1 cellular context compared by ENCODE assay signal in genomic region chr9:73270967-73271722, GRCh38.
TF ChIP-seq lines count a peak whose summit lies in the region.

No MANE protein-coding gene starts in this region.

TF ChIP-seq in HepG2, 621 proteins besides CTCF, POLR2A, EP300 and RAD21 (continued from another document and continues in another):
- peak; percentile 66; the same call in 1 of the 2 replicates for TF ChIP-seq ETV5 (CRISPR knock-in tag; IDR thresholded peaks at IDR 0.05; ENCODE audit: borderline replicate concordance)
- no peak for TF ChIP-seq ZMYM2 (CRISPR knock-in tag; IDR thresholded peaks at IDR 0.05)
- TF ChIP-seq MAX (IDR thresholded peaks at IDR 0.05) = no peak
- TF ChIP-seq HDAC6 (IDR thresholded peaks at IDR 0.05; ENCODE audit: low read depth, low read length) = no peak
- TF ChIP-seq, protein P1, sequence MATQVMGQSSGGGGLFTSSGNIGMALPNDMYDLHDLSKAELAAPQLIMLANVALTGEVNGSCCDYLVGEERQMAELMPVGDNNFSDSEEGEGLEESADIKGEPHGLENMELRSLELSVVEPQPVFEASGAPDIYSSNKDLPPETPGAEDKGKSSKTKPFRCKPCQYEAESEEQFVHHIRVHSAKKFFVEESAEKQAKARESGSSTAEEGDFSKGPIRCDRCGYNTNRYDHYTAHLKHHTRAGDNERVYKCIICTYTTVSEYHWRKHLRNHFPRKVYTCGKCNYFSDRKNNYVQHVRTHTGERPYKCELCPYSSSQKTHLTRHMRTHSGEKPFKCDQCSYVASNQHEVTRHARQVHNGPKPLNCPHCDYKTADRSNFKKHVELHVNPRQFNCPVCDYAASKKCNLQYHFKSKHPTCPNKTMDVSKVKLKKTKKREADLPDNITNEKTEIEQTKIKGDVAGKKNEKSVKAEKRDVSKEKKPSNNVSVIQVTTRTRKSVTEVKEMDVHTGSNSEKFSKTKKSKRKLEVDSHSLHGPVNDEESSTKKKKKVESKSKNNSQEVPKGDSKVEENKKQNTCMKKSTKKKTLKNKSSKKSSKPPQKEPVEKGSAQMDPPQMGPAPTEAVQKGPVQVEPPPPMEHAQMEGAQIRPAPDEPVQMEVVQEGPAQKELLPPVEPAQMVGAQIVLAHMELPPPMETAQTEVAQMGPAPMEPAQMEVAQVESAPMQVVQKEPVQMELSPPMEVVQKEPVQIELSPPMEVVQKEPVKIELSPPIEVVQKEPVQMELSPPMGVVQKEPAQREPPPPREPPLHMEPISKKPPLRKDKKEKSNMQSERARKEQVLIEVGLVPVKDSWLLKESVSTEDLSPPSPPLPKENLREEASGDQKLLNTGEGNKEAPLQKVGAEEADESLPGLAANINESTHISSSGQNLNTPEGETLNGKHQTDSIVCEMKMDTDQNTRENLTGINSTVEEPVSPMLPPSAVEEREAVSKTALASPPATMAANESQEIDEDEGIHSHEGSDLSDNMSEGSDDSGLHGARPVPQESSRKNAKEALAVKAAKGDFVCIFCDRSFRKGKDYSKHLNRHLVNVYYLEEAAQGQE (IDR thresholded peaks at IDR 0.05; ENCODE audit: borderline replicate concordance in 1 of 2, low read depth in 1 of 2, low read length in 2 of 2) = no peak
- TF ChIP-seq PHF20 (CRISPR knock-in tag; IDR thresholded peaks at IDR 0.05) = no peak
- no peak for TF ChIP-seq ZBTB3 (CRISPR knock-in tag; IDR thresholded peaks at IDR 0.05; ENCODE audit: borderline replicate concordance, low read depth)
- no peak for TF ChIP-seq TRIM24 (CRISPR knock-in tag; IDR thresholded peaks at IDR 0.05)
- TF ChIP-seq HOXA5 (CRISPR knock-in tag; IDR thresholded peaks at IDR 0.05) = no peak
- TF ChIP-seq GATAD2A (CRISPR knock-in tag; IDR thresholded peaks at IDR 0.05) = peak; percentile 66
- no peak for TF ChIP-seq RBAK (CRISPR knock-in tag; IDR thresholded peaks at IDR 0.05)
- TF ChIP-seq ZNF652 (CRISPR knock-in tag; IDR thresholded peaks at IDR 0.05; ENCODE audit: borderline replicate concordance, low read depth) = no peak
- TF ChIP-seq FOXP1 (IDR thresholded peaks at IDR 0.05) = no peak
- no peak for TF ChIP-seq FOXP1 (CRISPR knock-in tag; IDR thresholded peaks at IDR 0.05)
- no peak for TF ChIP-seq FOXM1 (CRISPR knock-in tag; IDR thresholded peaks at IDR 0.05)
- peak; percentile 55 for TF ChIP-seq RARA (CRISPR knock-in tag; IDR thresholded peaks at IDR 0.05)
- TF ChIP-seq DNMT3B (CRISPR knock-in tag; conservative IDR thresholded peaks at IDR 0.05) = no peak
- no peak for TF ChIP-seq ZNF235 (CRISPR knock-in tag; IDR thresholded peaks at IDR 0.05; ENCODE audit: borderline replicate concordance)
- no peak for TF ChIP-seq KDM3A (CRISPR knock-in tag; IDR thresholded peaks at IDR 0.05; ENCODE audit: low read depth)
- no peak for TF ChIP-seq AGO1 (IDR thresholded peaks at IDR 0.05; ENCODE audit: low read depth, low read length, poor library complexity, severe bottlenecking)
- no peak for TF ChIP-seq NRL (CRISPR knock-in tag; IDR thresholded peaks at IDR 0.05; ENCODE audit: borderline replicate concordance)
- no peak for TF ChIP-seq BCL3 (CRISPR knock-in tag; IDR thresholded peaks at IDR 0.05)
- TF ChIP-seq, protein P2, sequence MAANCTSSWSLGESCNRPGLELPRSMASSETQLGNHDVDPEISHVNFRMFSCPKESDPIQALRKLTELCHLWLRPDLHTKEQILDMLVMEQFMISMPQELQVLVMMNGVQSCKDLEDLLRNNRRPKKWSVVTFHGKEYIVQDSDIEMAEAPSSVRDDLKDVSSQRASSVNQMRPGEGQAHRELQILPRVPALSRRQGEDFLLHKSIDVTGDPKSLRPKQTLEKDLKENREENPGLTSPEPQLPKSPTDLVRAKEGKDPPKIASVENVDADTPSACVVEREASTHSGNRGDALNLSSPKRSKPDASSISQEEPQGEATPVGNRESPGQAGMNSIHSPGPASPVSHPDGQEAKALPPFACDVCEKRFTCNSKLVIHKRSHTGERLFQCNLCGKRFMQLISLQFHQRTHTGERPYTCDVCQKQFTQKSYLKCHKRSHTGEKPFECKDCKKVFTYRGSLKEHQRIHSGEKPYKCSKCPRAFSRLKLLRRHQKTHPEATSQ (CRISPR knock-in tag; IDR thresholded peaks at IDR 0.05; ENCODE audit: borderline replicate concordance) = no peak
- TF ChIP-seq, protein P3, sequence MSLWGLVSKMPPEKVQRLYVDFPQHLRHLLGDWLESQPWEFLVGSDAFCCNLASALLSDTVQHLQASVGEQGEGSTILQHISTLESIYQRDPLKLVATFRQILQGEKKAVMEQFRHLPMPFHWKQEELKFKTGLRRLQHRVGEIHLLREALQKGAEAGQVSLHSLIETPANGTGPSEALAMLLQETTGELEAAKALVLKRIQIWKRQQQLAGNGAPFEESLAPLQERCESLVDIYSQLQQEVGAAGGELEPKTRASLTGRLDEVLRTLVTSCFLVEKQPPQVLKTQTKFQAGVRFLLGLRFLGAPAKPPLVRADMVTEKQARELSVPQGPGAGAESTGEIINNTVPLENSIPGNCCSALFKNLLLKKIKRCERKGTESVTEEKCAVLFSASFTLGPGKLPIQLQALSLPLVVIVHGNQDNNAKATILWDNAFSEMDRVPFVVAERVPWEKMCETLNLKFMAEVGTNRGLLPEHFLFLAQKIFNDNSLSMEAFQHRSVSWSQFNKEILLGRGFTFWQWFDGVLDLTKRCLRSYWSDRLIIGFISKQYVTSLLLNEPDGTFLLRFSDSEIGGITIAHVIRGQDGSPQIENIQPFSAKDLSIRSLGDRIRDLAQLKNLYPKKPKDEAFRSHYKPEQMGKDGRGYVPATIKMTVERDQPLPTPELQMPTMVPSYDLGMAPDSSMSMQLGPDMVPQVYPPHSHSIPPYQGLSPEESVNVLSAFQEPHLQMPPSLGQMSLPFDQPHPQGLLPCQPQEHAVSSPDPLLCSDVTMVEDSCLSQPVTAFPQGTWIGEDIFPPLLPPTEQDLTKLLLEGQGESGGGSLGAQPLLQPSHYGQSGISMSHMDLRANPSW (CRISPR knock-in tag; IDR thresholded peaks at IDR 0.05; ENCODE audit: borderline replicate concordance) = no peak
- no peak for TF ChIP-seq ZNF713 (CRISPR knock-in tag; IDR thresholded peaks at IDR 0.05)
- no peak for TF ChIP-seq YEATS2 (CRISPR knock-in tag; IDR thresholded peaks at IDR 0.05; ENCODE audit: borderline replicate concordance)
- 0 out of 2 replicates have a peak, but pooled peaks have one; percentile 23 for TF ChIP-seq ATF7 (IDR thresholded peaks at IDR 0.05)
- no peak for TF ChIP-seq ATF7 (CRISPR knock-in tag; IDR thresholded peaks at IDR 0.05)
- TF ChIP-seq, protein P4, sequence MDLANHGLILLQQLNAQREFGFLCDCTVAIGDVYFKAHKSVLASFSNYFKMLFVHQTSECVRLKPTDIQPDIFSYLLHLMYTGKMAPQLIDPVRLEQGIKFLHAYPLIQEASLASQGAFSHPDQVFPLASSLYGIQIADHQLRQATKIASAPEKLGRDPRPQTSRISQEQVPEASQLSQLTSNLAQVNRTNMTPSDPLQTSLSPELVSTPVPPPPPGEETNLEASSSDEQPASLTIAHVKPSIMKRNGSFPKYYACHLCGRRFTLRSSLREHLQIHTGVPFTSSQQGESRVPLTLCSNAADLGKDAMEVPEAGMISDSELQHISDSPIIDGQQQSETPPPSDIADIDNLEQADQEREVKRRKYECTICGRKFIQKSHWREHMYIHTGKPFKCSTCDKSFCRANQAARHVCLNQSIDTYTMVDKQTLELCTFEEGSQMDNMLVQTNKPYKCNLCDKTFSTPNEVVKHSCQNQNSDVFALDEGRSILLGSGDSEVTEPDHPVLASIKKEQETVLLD (CRISPR knock-in tag; IDR thresholded peaks at IDR 0.05; ENCODE audit: low read depth) = no peak
- TF ChIP-seq MEIS1 (CRISPR knock-in tag; IDR thresholded peaks at IDR 0.05; ENCODE audit: borderline replicate concordance) = no peak
- TF ChIP-seq ZNF614 (CRISPR knock-in tag; IDR thresholded peaks at IDR 0.05; ENCODE audit: borderline replicate concordance) = no peak
- TF ChIP-seq ZNF839 (CRISPR knock-in tag; IDR thresholded peaks at IDR 0.05; ENCODE audit: borderline replicate concordance) = no peak
- no peak for TF ChIP-seq FOXP4 (CRISPR knock-in tag; IDR thresholded peaks at IDR 0.05)
- no peak for TF ChIP-seq MTF1 (CRISPR knock-in tag; IDR thresholded peaks at IDR 0.05)
- no peak for TF ChIP-seq SAFB2 (CRISPR knock-in tag; IDR thresholded peaks at IDR 0.05; ENCODE audit: borderline replicate concordance, low read depth)
- TF ChIP-seq ZNF329 (CRISPR knock-in tag; IDR thresholded peaks at IDR 0.05; ENCODE audit: low read depth) = no peak
- TF ChIP-seq ARID4A (CRISPR knock-in tag; IDR thresholded peaks at IDR 0.05; ENCODE audit: borderline replicate concordance) = no peak
- TF ChIP-seq, protein P5, sequence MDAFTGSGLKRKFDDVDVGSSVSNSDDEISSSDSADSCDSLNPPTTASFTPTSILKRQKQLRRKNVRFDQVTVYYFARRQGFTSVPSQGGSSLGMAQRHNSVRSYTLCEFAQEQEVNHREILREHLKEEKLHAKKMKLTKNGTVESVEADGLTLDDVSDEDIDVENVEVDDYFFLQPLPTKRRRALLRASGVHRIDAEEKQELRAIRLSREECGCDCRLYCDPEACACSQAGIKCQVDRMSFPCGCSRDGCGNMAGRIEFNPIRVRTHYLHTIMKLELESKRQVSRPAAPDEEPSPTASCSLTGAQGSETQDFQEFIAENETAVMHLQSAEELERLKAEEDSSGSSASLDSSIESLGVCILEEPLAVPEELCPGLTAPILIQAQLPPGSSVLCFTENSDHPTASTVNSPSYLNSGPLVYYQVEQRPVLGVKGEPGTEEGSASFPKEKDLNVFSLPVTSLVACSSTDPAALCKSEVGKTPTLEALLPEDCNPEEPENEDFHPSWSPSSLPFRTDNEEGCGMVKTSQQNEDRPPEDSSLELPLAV (CRISPR knock-in tag; conservative IDR thresholded peaks at IDR 0.05; ENCODE audit: low read depth) = no peak
- no peak for TF ChIP-seq ZFP36L2 (CRISPR knock-in tag; IDR thresholded peaks at IDR 0.05)
- peak; percentile 88 for TF ChIP-seq TEAD3 (CRISPR knock-in tag; optimal IDR thresholded peaks at IDR 0.05; ENCODE audit: borderline replicate concordance)
- no peak for TF ChIP-seq ZNF136 (CRISPR knock-in tag; IDR thresholded peaks at IDR 0.05; ENCODE audit: low read depth)
- TF ChIP-seq ZFYVE20 (CRISPR knock-in tag; IDR thresholded peaks at IDR 0.05; ENCODE audit: borderline replicate concordance, low read depth) = no peak
- TF ChIP-seq ELF3 (CRISPR knock-in tag; IDR thresholded peaks at IDR 0.05) = peak; percentile 64
- TF ChIP-seq SSRP1 (CRISPR knock-in tag; IDR thresholded peaks at IDR 0.05) = no peak
- TF ChIP-seq ZNF580 (CRISPR knock-in tag; IDR thresholded peaks at IDR 0.05; ENCODE audit: borderline replicate concordance, low read depth) = no peak
- no peak for TF ChIP-seq ZFP1 (CRISPR knock-in tag; IDR thresholded peaks at IDR 0.05)
- TF ChIP-seq HCFC1 (IDR thresholded peaks at IDR 0.05; ENCODE audit: low read depth, low read length) = no peak
- TF ChIP-seq ZNF737 (CRISPR knock-in tag; IDR thresholded peaks at IDR 0.05; ENCODE audit: borderline replicate concordance) = no peak
